ENCODE assay signal across 8 cellular contexts in the genomic region with DNA sequence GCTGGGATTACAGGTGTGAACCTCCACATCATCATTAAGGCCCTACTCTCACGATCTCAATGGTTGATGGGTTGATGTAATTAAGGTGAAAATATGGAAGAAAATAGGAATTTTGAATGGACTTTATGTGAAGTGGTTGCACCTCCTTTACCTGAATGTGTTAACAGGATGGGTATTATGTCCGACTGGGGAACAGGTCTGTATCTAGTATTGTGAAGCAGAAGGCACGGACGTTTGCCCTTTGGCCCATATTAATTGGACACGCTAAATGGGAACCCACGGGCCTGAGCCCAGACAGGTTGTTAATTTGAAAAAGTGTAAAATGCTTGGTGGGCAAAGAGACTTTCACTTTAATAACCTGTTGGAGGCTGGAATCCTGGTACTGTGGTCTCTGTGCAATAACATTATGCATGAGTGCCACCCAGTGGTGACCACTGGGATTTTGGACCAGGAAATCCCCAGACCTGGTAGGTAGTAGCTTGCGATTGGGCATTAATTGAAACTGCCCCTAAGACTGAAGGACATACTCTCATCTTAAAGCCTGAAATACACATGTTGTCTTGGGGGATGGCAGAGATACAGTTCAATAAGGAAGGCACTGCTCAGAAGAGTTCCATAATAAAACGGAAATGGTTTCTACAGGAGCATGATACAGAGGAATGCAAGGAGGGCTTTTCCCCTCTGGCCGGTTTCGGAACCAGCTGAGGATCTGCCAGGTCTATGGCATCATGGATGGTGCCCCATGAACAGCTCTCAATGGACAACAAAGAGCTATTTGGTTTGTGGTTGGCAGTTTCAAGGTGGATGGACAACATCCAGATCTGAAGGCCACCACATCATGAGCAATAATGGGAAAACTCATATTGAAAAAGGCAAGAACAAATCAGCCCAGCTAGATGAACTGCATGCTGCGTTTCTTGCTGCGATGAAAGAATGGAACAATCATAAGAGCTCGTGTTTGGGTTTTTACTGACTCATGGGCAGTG. TPM values are rescaled to one million over a fixed set of nuclear protein-coding genes. Genes with fewer than 3 reads are reported as not detected.
A peak's percentile ranks its signal among the peaks of the same experiment; 100 is the strongest.
DNase-seq lines count a peak whose midpoint lies in the region; ATAC-seq and TF ChIP-seq lines count a peak whose summit lies in the region.

No MANE protein-coding gene starts in this region.

- peaks cover 19% of the 10 kb centered on the region for H3K27me3 Mint-ChIP-seq in T-helper 2 cell treated with Interferon-gamma antibody and Interleukin-4, amounts not matched to agents 5 μg/mL and 100 μg/mL, for 36 hours (ENCODE audit: low read depth)

- TF ChIP-seq CTCF in GM20000 (IDR thresholded peaks at IDR 0.05; ENCODE audit: extremely low read depth, missing control alignments) = peak; percentile 50

- peak in 12 of 14 donors; percentile 10 to 75 (median 48) for DNase-seq in C1 segment of cervical spinal cord (lab: John Stamatoyannopoulos, UW)
- peak; percentile 72 for DNase-seq in GM20000 (ENCODE audit: low spot score)
- peak; percentile 67 for DNase-seq in NCI-H128 (lab: John Stamatoyannopoulos, UW; ENCODE audit: unreplicated experiment)
- peak; percentile 47 for DNase-seq in T-helper 2 cell treated with Interferon-gamma antibody and Interleukin-4, amounts not matched to agents 5 μg/mL and 100 μg/mL, for 36 hours (ENCODE audit: low spot score)
- DNase-seq in amniotic stem cell (lab: John Stamatoyannopoulos, UW) = peak; percentile 63
- DNase-seq in left ventricle myocardium superior = peak; percentile 81
- DNase-seq in sciatic nerve (ENCODE audit: low spot score) = peak; percentile 87

- ATAC-seq in left ventricle myocardium superior (peak; percentile 98), sciatic nerve (peak; percentile 95), GM21529 (IDR thresholded peaks at IDR 0.05; ENCODE audit: unreplicated experiment) (no peak)

- H3K27ac Mint-ChIP-seq in T-helper 2 cell treated with Interferon-gamma antibody and Interleukin-4, amounts not matched to agents 5 μg/mL and 100 μg/mL, for 36 hours = no peak overlapping the region

- intact Hi-C loops in left ventricle myocardium superior (cut with micrococcal nuclease) = loop anchor here (5.0 kb wide), 1 partner anchor 74 kb away; no protein-coding TSS in a partner anchor
- intact Hi-C loops in sciatic nerve (cut with DNase I) = loop anchor here (5.0 to 10.0 kb wide), 2 partner anchors 74 to 646 kb away; no protein-coding TSS in a partner anchor

- H3K4me3 Mint-ChIP-seq in T-helper 2 cell treated with Interferon-gamma antibody and Interleukin-4, amounts not matched to agents 5 μg/mL and 100 μg/mL, for 36 hours = no peak overlapping the region

- H3K36me3 Mint-ChIP-seq in T-helper 2 cell treated with Interferon-gamma antibody and Interleukin-4, amounts not matched to agents 5 μg/mL and 100 μg/mL, for 36 hours (ENCODE audit: low read depth) = no peaks in the 10 kb centered on the region

- H3K4me1 Mint-ChIP-seq in T-helper 2 cell treated with Interferon-gamma antibody and Interleukin-4, amounts not matched to agents 5 μg/mL and 100 μg/mL, for 36 hours (ENCODE audit: low read depth) = peaks cover 9% of the 10 kb centered on the region

- H3K9me3 Mint-ChIP-seq in T-helper 2 cell treated with Interferon-gamma antibody and Interleukin-4, amounts not matched to agents 5 μg/mL and 100 μg/mL, for 36 hours = peaks cover 10% of the 10 kb centered on the region

RNA-seq across cellular contexts. Expression of gene BICD2, which starts 26.2 kb away (rescaled TPM):
- total RNA-seq in left ventricle myocardium superior = 39.2 TPM
- 31.0 TPM for total RNA-seq in sciatic nerve
